ENCODE assay signal across 16 cellular contexts in the genomic region with DNA sequence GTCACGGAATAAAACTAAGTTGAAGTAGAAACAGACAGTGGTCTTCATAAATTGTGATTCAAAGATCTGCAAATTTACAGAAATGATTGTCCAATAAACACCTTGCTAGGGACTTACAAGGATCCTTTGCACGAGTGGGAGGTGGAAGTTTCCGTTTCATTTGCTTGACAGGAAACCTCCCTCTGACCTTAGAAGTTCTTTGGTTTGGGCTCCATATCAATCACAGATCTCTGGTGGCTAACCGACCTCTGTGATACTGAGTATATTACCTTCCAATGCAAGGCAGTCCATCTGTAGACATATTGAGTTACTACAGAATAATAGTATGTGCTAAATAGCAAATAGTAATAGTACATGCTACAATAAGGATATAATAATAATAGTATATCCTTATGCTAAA. TPM values are rescaled to one million over a fixed set of nuclear protein-coding genes. Genes with fewer than 3 reads are reported as not detected.
DNase-seq lines count a peak whose midpoint lies in the region; ATAC-seq and TF ChIP-seq lines count a peak whose summit lies in the region.
"Had no signal": no experiment of that assay in that cellular context is flagged by ENCODE, and none has a peak within 500 bp of the region (broad histone marks: within the 10 kb centered on the region; RNA-seq: fewer than 3 reads in every experiment).

No MANE protein-coding gene starts in this region.

- TF ChIP-seq POLR2A in right lobe of liver (IDR thresholded peaks at IDR 0.05), result no peak

- ATAC-seq in CD4-positive, alpha-beta T cell (ENCODE audit: poor library complexity), result peak; percentile 34
- peak; percentile 40 for ATAC-seq in HG02798 (IDR thresholded peaks at IDR 0.05; ENCODE audit: poor library complexity, unreplicated experiment)
- peak; percentile 72 for ATAC-seq in activated CD8-positive, alpha-beta T cell treated with anti-CD3 and anti-CD28 coated beads, Interleukin-2, amount 10 ng/mL, durations not matched to agents 7 days and 5 days
- peak; percentile 53 for ATAC-seq in naive thymus-derived CD4-positive, alpha-beta T cell
- ATAC-seq in HG03521 (IDR thresholded peaks at IDR 0.05; ENCODE audit: unreplicated experiment), result no peak
- no peak for ATAC-seq in right lobe of liver

- no peaks in the 10 kb centered on the region for H3K36me3 ChIP-seq in naive thymus-derived CD4-positive, alpha-beta T cell (ENCODE audit: control insufficient read depth in 2 of 3, insufficient read depth in 3 of 3, low read length in 3 of 3)
- no peaks in the 10 kb centered on the region for H3K36me3 ChIP-seq in right lobe of liver
- H3K36me3 ChIP-seq: brain microvascular endothelial cell, upper lobe of left lung had no signal

- no peak overlapping the region for H3K4me3 Mint-ChIP-seq in CD4-positive, alpha-beta T cell
- no peak overlapping the region for H3K4me3 Mint-ChIP-seq in activated CD8-positive, alpha-beta T cell treated with anti-CD3 and anti-CD28 coated beads, Interleukin-2, amount 10 ng/mL, durations not matched to agents 7 days and 5 days
- peak overlapping the region in 6 of 10 donors; percentile 24 to 56 (median 37) for H3K4me3 Mint-ChIP-seq in naive thymus-derived CD4-positive, alpha-beta T cell
- H3K4me3 Mint-ChIP-seq: memory B cell had no signal

- H3K36me3 Mint-ChIP-seq in CD4-positive, alpha-beta T cell (ENCODE audit: low read depth), result no peaks in the 10 kb centered on the region
- peaks cover 4% of the 10 kb centered on the region for H3K36me3 Mint-ChIP-seq in activated CD8-positive, alpha-beta T cell treated with anti-CD3 and anti-CD28 coated beads, Interleukin-2, amount 10 ng/mL, durations not matched to agents 7 days and 5 days (ENCODE audit: low read depth)
- H3K36me3 Mint-ChIP-seq in naive thymus-derived CD4-positive, alpha-beta T cell, result peaks cover 0 to 14% (median 5%) of the 10 kb centered on the region in 5 donors
- H3K36me3 Mint-ChIP-seq: memory B cell had no signal

- no peak for DNase-seq in CD4-positive, alpha-beta T cell
- peak; percentile 42 for DNase-seq in activated CD8-positive, alpha-beta T cell treated with anti-CD3 and anti-CD28 coated beads, Interleukin-2, amount 10 ng/mL, durations not matched to agents 7 days and 5 days
- peak in 3 of 9 donors; percentile 8 to 47 (median 13) for DNase-seq in naive thymus-derived CD4-positive, alpha-beta T cell
- DNase-seq in germinal center (ENCODE audit: low spot score), result no peak
- no peak for DNase-seq in LoVo (ENCODE audit: low spot score)
- DNase-seq in right lobe of liver, result no peak
- DNase-seq: activated CD8-positive, alpha-beta memory T cell treated with anti-CD3 and anti-CD28 coated beads, Interleukin-2, amount 50 U/mL, for 48 hours; brain microvascular endothelial cell; effector CD8-positive, alpha-beta T cell; NCI-H1092; SHP77 treated with DMSO at 0.1 percent for 48 hours; T1000; upper lobe of left lung had no signal

- H3K4me1 Mint-ChIP-seq in CD4-positive, alpha-beta T cell (ENCODE audit: low read depth), result peaks cover 19% of the 10 kb centered on the region
- H3K4me1 Mint-ChIP-seq in activated CD8-positive, alpha-beta T cell treated with anti-CD3 and anti-CD28 coated beads, Interleukin-2, amount 10 ng/mL, durations not matched to agents 7 days and 5 days (ENCODE audit: low read depth), result peaks cover 16% of the 10 kb centered on the region
- H3K4me1 Mint-ChIP-seq in naive thymus-derived CD4-positive, alpha-beta T cell, result peaks cover 7 to 23% (median 18%) of the 10 kb centered on the region in 7 donors
- H3K4me1 Mint-ChIP-seq: memory B cell had no signal

- H3K9me3 Mint-ChIP-seq in CD4-positive, alpha-beta T cell, result peaks cover 4% of the 10 kb centered on the region
- H3K9me3 Mint-ChIP-seq in activated CD8-positive, alpha-beta T cell treated with anti-CD3 and anti-CD28 coated beads, Interleukin-2, amount 10 ng/mL, durations not matched to agents 7 days and 5 days (ENCODE audit: insufficient read depth), result no peaks in the 10 kb centered on the region
- peaks cover 0 to 29% (median 10%) of the 10 kb centered on the region in 11 donors for H3K9me3 Mint-ChIP-seq in naive thymus-derived CD4-positive, alpha-beta T cell

- no peaks in the 10 kb centered on the region for H3K9me3 ChIP-seq in CD4-positive, alpha-beta T cell (ENCODE audit: control insufficient read depth, low read length)
- H3K9me3 ChIP-seq in naive thymus-derived CD4-positive, alpha-beta T cell (ENCODE audit: control insufficient read depth in 2 of 3, low read length in 3 of 3), result no peaks in the 10 kb centered on the region
- H3K9me3 ChIP-seq in right lobe of liver, result no peaks in the 10 kb centered on the region
- H3K9me3 ChIP-seq: upper lobe of left lung had no signal

- H3K4me3 ChIP-seq in naive thymus-derived CD4-positive, alpha-beta T cell (ENCODE audit: low read length), result no peak overlapping the region
- no peak overlapping the region for H3K4me3 ChIP-seq in right lobe of liver
- H3K4me3 ChIP-seq: upper lobe of left lung had no signal

- WGBS in right lobe of liver (ENCODE audit: insufficient coverage, low coverage, low lambda C conversion rate, missing lambda C conversion rate), result 67% methylated on average over 4 of the region's 4 CpGs

- POLR2A ChIA-PET in CD4-positive, alpha-beta T cell (lab: Charles Lee), result interaction anchor here (1.1 kb wide), 1 partner anchor 14 kb away, joined by 3 read pairs; no protein-coding TSS in a partner anchor
- POLR2A ChIA-PET in activated CD8-positive, alpha-beta T cell treated with anti-CD3 and anti-CD28 coated beads, Interleukin-2, amount 10 ng/mL, durations not matched to agents 7 days and 5 days (lab: Charles Lee), result no interaction called here
- POLR2A ChIA-PET in naive thymus-derived CD4-positive, alpha-beta T cell (lab: Charles Lee), result no interaction called here

- peaks cover 10 to 14% of the 10 kb centered on the region in 2 donors for H3K4me1 ChIP-seq in naive thymus-derived CD4-positive, alpha-beta T cell (ENCODE audit: control insufficient read depth in 2 of 2, insufficient read depth in 2 of 2, low read length in 2 of 2)
- H3K4me1 ChIP-seq in right lobe of liver, result no peaks in the 10 kb centered on the region
- H3K4me1 ChIP-seq: upper lobe of left lung had no signal

- intact Hi-C loops in CD4-positive, alpha-beta T cell (cut with DNase I, micrococcal nuclease), result no loop called here
- intact Hi-C loops in naive thymus-derived CD4-positive, alpha-beta T cell (cut with micrococcal nuclease), result loop anchor here in 1 of 2 donors (10.0 kb wide), 1 partner anchor 188 kb away; no protein-coding TSS in a partner anchor
- intact Hi-C loops in right lobe of liver (cut with DNase I), result no loop called here

- H3K27me3 ChIP-seq in CD4-positive, alpha-beta T cell (ENCODE audit: control insufficient read depth, insufficient read depth, low read length), result no peaks in the 10 kb centered on the region
- H3K27me3 ChIP-seq in naive thymus-derived CD4-positive, alpha-beta T cell (ENCODE audit: control insufficient read depth in 2 of 2, insufficient read depth in 2 of 2, low read length in 2 of 2), result no peaks in the 10 kb centered on the region
- no peaks in the 10 kb centered on the region for H3K27me3 ChIP-seq in right lobe of liver
- H3K27me3 ChIP-seq: brain microvascular endothelial cell, upper lobe of left lung had no signal

- TF ChIP-seq CTCF in CD4-positive, alpha-beta T cell (IDR thresholded peaks at IDR 0.05), result no peak
- TF ChIP-seq CTCF in right lobe of liver (IDR thresholded peaks at IDR 0.05), result no peak

- no peak overlapping the region for H3K27ac Mint-ChIP-seq in CD4-positive, alpha-beta T cell
- no peak overlapping the region for H3K27ac Mint-ChIP-seq in activated CD8-positive, alpha-beta T cell treated with anti-CD3 and anti-CD28 coated beads, Interleukin-2, amount 10 ng/mL, durations not matched to agents 7 days and 5 days
- H3K27ac Mint-ChIP-seq in naive thymus-derived CD4-positive, alpha-beta T cell, result no peak overlapping the region
- H3K27ac Mint-ChIP-seq: memory B cell had no signal

- CTCF ChIA-PET in CD4-positive, alpha-beta T cell (lab: Charles Lee), result no interaction called here
- CTCF ChIA-PET in activated CD8-positive, alpha-beta T cell treated with anti-CD3 and anti-CD28 coated beads, Interleukin-2, amount 10 ng/mL, durations not matched to agents 7 days and 5 days (lab: Charles Lee), result no interaction called here
- CTCF ChIA-PET in naive thymus-derived CD4-positive, alpha-beta T cell (lab: Charles Lee), result no interaction called here

- H3K27ac ChIP-seq in CD4-positive, alpha-beta T cell (ENCODE audit: low read depth, low read length), result no peak overlapping the region
- H3K27ac ChIP-seq in naive thymus-derived CD4-positive, alpha-beta T cell (ENCODE audit: low read depth, low read length), result no peak overlapping the region
- no peak overlapping the region for H3K27ac ChIP-seq in right lobe of liver
- H3K27ac ChIP-seq: brain microvascular endothelial cell, upper lobe of left lung had no signal

- H3K27me3 Mint-ChIP-seq in CD4-positive, alpha-beta T cell, result no peaks in the 10 kb centered on the region
- peaks cover 9% of the 10 kb centered on the region for H3K27me3 Mint-ChIP-seq in activated CD8-positive, alpha-beta T cell treated with anti-CD3 and anti-CD28 coated beads, Interleukin-2, amount 10 ng/mL, durations not matched to agents 7 days and 5 days (ENCODE audit: low read depth)
- H3K27me3 Mint-ChIP-seq in naive thymus-derived CD4-positive, alpha-beta T cell, result peaks cover 0 to 4% (median 0%) of the 10 kb centered on the region in 5 donors

RNA-seq across cellular contexts. Expression of gene RNF152, which starts 33.7 kb away (rescaled TPM):
- total RNA-seq in CD4-positive, alpha-beta T cell, result 1 to 10 TPM in 1 of 2 experiments, under 1 TPM in 1; 0.60 to 1.0 TPM
- total RNA-seq in activated CD8-positive, alpha-beta T cell treated with anti-CD3 and anti-CD28 coated beads, Interleukin-2, amount 10 ng/mL, durations not matched to agents 7 days and 5 days, result not detected
- total RNA-seq in naive thymus-derived CD4-positive, alpha-beta T cell, result 1 to 10 TPM in 2 of 5 experiments, under 1 TPM in 1, not detected in 2; 0.08 to 1.9 (median 1.7) TPM
- polyA plus RNA-seq in naive thymus-derived CD4-positive, alpha-beta T cell, result not detected
- 100 to 1,000 TPM in 1 of 6 experiments, 10 to 100 TPM in 5; 19.5 to 101 (median 54.1) TPM for total RNA-seq in right lobe of liver

Comparison
In these comparisons a context has a peak if more than half of its experiments do, and no peak if none do; other contexts are left out.
1. ATAC-seq: peak in CD4-positive, alpha-beta T cell (single experiment), HG02798 (single experiment), activated CD8-positive, alpha-beta T cell treated with anti-CD3 and anti-CD28 coated beads, Interleukin-2, amount 10 ng/mL, durations not matched to agents 7 days and 5 days (single experiment) and naive thymus-derived CD4-positive, alpha-beta T cell (single experiment); none in HG03521 (single experiment) and right lobe of liver (0 of 4).
2. H3K4me3 Mint-ChIP-seq: peak in naive thymus-derived CD4-positive, alpha-beta T cell (6 of 10); none in CD4-positive, alpha-beta T cell (single experiment) and activated CD8-positive, alpha-beta T cell treated with anti-CD3 and anti-CD28 coated beads, Interleukin-2, amount 10 ng/mL, durations not matched to agents 7 days and 5 days (single experiment).
3. RNA of gene RNF152, which starts 33.7 kb away (total RNA-seq): 19.5 to 101 TPM in right lobe of liver; 0.60 to 1.0 TPM in CD4-positive, alpha-beta T cell, 0.08 to 1.9 TPM in naive thymus-derived CD4-positive, alpha-beta T cell and not detected in activated CD8-positive, alpha-beta T cell treated with anti-CD3 and anti-CD28 coated beads, Interleukin-2, amount 10 ng/mL, durations not matched to agents 7 days and 5 days; every median in the first group is over 4 times any median in the second.